ENCODE assay signal across 14 cellular contexts in genomic region chr9:110912701-110913291, GRCh38.
DNase-seq lines count a peak whose midpoint lies in the region; ATAC-seq and TF ChIP-seq lines count a peak whose summit lies in the region.
"Had no signal": no experiment of that assay in that cellular context is flagged by ENCODE, and none has a peak within 500 bp of the region (broad histone marks: within the 10 kb centered on the region; RNA-seq: fewer than 3 reads in every experiment).

No MANE protein-coding gene starts in this region.

- peaks cover 23% of the 10 kb centered on the region for H3K36me3 Mint-ChIP-seq in osteocyte (ENCODE audit: unreplicated experiment)
- H3K36me3 Mint-ChIP-seq: activated naive CD4-positive, alpha-beta T cell treated with anti-CD3 and anti-CD28 coated beads, Interleukin-2, amount 50 U/mL, for 72 hours had no signal

- peaks cover 6 to 9% of the 10 kb centered on the region in 2 donors for H3K4me1 ChIP-seq in aorta (ENCODE audit: control insufficient read depth in 1 of 2, insufficient read depth in 2 of 2, low read length in 2 of 2)
- H3K4me1 ChIP-seq in effector memory CD4-positive, alpha-beta T cell (ENCODE audit: control insufficient read depth, insufficient read depth, low read length, poor library complexity, severe bottlenecking): no peaks in the 10 kb centered on the region

- H3K9me3 Mint-ChIP-seq in osteocyte (ENCODE audit: unreplicated experiment): peaks cover 12% of the 10 kb centered on the region

- H3K27ac Mint-ChIP-seq in osteocyte (ENCODE audit: unreplicated experiment): peak overlapping the region; percentile 85
- H3K27ac Mint-ChIP-seq: activated naive CD4-positive, alpha-beta T cell treated with anti-CD3 and anti-CD28 coated beads, Interleukin-2, amount 50 U/mL, for 72 hours had no signal

- H3K4me3 ChIP-seq in fibroblast of the aortic adventitia (ENCODE audit: low read depth, low read length) (peak overlapping the region; percentile 2), aorta (ENCODE audit: low read length in 2 of 2) (no peak overlapping the region)
- no peak overlapping the region for H3K4me3 ChIP-seq in effector memory CD4-positive, alpha-beta T cell (ENCODE audit: insufficient read depth, low read depth, low read length, poor library complexity, severe bottlenecking)

- no peaks in the 10 kb centered on the region for H3K27me3 ChIP-seq in aorta (ENCODE audit: control insufficient read depth in 1 of 2, insufficient read depth in 2 of 2, low read length in 1 of 2)
- no peaks in the 10 kb centered on the region for H3K27me3 ChIP-seq in effector memory CD4-positive, alpha-beta T cell (replicated peaks; ENCODE audit: control insufficient read depth, insufficient read depth, low read length, poor library complexity, severe bottlenecking)

- H3K27ac ChIP-seq in aorta (ENCODE audit: low read depth in 1 of 2, low read length in 2 of 2): no peak overlapping the region
- no peak overlapping the region for H3K27ac ChIP-seq in effector memory CD4-positive, alpha-beta T cell (ENCODE audit: insufficient read depth, low read length, poor library complexity, severe bottlenecking)
- H3K27ac ChIP-seq: RWPE1 had no signal

- DNase-seq in Right ventricle myocardium inferior (ENCODE audit: missing footprints) (no peak), cardiac septum (ENCODE audit: low spot score) (no peak), fibroblast of the aortic adventitia (ENCODE audit: low read depth) (no peak), osteocyte (ENCODE audit: extremely low spot score, unreplicated experiment) (no peak), aorta (no peak), midbrain (lab: John Stamatoyannopoulos, UW) (no peak)
- DNase-seq in effector memory CD4-positive, alpha-beta T cell: no peak
- DNase-seq: ACHN, DMS 273 treated with DMSO at 0.1 percent for 48 hours, mesendoderm, MV-4-11 had no signal

- no peaks in the 10 kb centered on the region for H3K27me3 Mint-ChIP-seq in osteocyte (ENCODE audit: unreplicated experiment)

- ATAC-seq in Right ventricle myocardium inferior (peak; percentile 89), aorta (ENCODE audit: low FRiP score) (peak; percentile 77), HG03025 (IDR thresholded peaks at IDR 0.05; ENCODE audit: low FRiP score, unreplicated experiment) (no peak)
- ATAC-seq: activated naive CD4-positive, alpha-beta T cell treated with anti-CD3 and anti-CD28 coated beads, Interleukin-2, amount 50 U/mL, for 72 hours had no signal

- 74 to 86% methylated on average over 5 of the region's 5 CpGs for WGBS in aorta, 2 donors

- intact Hi-C loops in Right ventricle myocardium inferior (cut with DNase I): no loop called here
- intact Hi-C loops in cardiac septum (cut with DNase I): no loop called here
- intact Hi-C loops in aorta (cut with DNase I): no loop called here

- peaks cover 59% of the 10 kb centered on the region for H3K4me1 Mint-ChIP-seq in osteocyte (ENCODE audit: unreplicated experiment)

- H3K9me3 ChIP-seq in aorta (ENCODE audit: control insufficient read depth, low read length): no peaks in the 10 kb centered on the region
- H3K9me3 ChIP-seq in effector memory CD4-positive, alpha-beta T cell (ENCODE audit: control insufficient read depth, low read length): no peaks in the 10 kb centered on the region

- H3K36me3 ChIP-seq in aorta (ENCODE audit: control insufficient read depth in 1 of 2, insufficient read depth in 2 of 2, low read length in 1 of 2): no peaks in the 10 kb centered on the region
- no peaks in the 10 kb centered on the region for H3K36me3 ChIP-seq in effector memory CD4-positive, alpha-beta T cell (ENCODE audit: control insufficient read depth, insufficient read depth, low read length)

- TF ChIP-seq CTCF in fibroblast of the aortic adventitia (IDR thresholded peaks at IDR 0.05; ENCODE audit: insufficient read depth, low read length) (no peak), osteocyte (IDR thresholded peaks at IDR 0.05) (no peak)

- no peak overlapping the region for H3K4me3 Mint-ChIP-seq in osteocyte (ENCODE audit: unreplicated experiment)
